2 cellular contexts compared by ENCODE assay signal in the genomic region with DNA sequence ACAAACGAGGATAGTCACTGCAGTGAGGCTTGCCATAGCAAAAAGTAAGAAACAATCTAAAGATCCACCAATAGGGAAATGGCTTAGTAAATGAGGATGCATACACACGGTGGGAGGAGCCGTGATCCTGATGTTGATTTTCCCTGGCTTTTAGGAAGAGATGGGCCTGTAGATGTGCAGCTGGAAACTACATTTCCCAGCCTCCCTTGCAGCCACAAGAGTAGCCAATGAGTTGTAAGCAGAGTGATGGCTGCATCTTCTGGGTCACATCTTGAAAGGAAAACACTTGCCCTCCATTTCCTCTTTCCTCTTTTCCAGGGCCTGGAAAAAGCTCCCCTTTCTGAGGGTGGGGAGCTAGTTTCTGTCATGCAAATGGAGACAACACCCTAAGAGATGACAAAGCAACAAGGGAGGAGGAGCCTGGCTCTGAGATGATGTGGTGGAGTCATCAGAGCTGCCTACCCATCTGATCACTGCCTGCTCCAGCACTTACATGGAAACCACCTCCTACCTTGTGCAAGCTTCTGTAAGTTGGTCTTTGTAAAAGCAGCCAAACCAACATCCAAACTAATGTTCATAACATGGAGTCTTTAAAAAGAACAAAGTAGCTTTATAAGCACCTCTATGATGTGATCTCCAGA.
TF ChIP-seq lines count a peak whose summit lies in the region.

No MANE protein-coding gene starts in this region.

TF ChIP-seq in SK-N-SH treated with all-trans-retinoic acid at 6 μM for 48 hours, 23 proteins besides CTCF, POLR2A, EP300 and RAD21 (continued from another document):
- TF ChIP-seq, protein P1, sequence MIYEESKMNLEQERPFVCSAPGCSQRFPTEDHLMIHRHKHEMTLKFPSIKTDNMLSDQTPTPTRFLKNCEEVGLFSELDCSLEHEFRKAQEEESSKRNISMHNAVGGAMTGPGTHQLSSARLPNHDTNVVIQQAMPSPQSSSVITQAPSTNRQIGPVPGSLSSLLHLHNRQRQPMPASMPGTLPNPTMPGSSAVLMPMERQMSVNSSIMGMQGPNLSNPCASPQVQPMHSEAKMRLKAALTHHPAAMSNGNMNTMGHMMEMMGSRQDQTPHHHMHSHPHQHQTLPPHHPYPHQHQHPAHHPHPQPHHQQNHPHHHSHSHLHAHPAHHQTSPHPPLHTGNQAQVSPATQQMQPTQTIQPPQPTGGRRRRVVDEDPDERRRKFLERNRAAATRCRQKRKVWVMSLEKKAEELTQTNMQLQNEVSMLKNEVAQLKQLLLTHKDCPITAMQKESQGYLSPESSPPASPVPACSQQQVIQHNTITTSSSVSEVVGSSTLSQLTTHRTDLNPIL (CRISPR knock-in tag; IDR thresholded peaks at IDR 0.05; ENCODE audit: low read depth): no peak
- TF ChIP-seq, protein P2, sequence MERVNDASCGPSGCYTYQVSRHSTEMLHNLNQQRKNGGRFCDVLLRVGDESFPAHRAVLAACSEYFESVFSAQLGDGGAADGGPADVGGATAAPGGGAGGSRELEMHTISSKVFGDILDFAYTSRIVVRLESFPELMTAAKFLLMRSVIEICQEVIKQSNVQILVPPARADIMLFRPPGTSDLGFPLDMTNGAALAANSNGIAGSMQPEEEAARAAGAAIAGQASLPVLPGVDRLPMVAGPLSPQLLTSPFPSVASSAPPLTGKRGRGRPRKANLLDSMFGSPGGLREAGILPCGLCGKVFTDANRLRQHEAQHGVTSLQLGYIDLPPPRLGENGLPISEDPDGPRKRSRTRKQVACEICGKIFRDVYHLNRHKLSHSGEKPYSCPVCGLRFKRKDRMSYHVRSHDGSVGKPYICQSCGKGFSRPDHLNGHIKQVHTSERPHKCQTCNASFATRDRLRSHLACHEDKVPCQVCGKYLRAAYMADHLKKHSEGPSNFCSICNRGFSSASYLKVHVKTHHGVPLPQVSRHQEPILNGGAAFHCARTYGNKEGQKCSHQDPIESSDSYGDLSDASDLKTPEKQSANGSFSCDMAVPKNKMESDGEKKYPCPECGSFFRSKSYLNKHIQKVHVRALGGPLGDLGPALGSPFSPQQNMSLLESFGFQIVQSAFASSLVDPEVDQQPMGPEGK (CRISPR knock-in tag; IDR thresholded peaks at IDR 0.05; ENCODE audit: borderline replicate concordance): no peak
TF ChIP-seq in SK-N-SH treated with all-trans-retinoic acid at 6 μM for 48 hours: peak in this region for 0.

TF ChIP-seq in SK-N-SH, 30 proteins besides CTCF, POLR2A, EP300 and RAD21 (continued from another document):
- TF ChIP-seq, protein P3, sequence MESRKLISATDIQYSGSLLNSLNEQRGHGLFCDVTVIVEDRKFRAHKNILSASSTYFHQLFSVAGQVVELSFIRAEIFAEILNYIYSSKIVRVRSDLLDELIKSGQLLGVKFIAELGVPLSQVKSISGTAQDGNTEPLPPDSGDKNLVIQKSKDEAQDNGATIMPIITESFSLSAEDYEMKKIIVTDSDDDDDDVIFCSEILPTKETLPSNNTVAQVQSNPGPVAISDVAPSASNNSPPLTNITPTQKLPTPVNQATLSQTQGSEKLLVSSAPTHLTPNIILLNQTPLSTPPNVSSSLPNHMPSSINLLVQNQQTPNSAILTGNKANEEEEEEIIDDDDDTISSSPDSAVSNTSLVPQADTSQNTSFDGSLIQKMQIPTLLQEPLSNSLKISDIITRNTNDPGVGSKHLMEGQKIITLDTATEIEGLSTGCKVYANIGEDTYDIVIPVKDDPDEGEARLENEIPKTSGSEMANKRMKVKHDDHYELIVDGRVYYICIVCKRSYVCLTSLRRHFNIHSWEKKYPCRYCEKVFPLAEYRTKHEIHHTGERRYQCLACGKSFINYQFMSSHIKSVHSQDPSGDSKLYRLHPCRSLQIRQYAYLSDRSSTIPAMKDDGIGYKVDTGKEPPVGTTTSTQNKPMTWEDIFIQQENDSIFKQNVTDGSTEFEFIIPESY (IDR thresholded peaks at IDR 0.05; ENCODE audit: borderline replicate concordance, low read depth): no peak
- no peak for TF ChIP-seq YY1 (IDR thresholded peaks at IDR 0.05; ENCODE audit: low read depth)
- TF ChIP-seq TCF12 (IDR thresholded peaks at IDR 0.05): no peak
- TF ChIP-seq ELF1 (IDR thresholded peaks at IDR 0.05): no peak
- no peak for TF ChIP-seq TEAD4 (IDR thresholded peaks at IDR 0.05; ENCODE audit: borderline replicate concordance, insufficient read depth)
- TF ChIP-seq JUND (IDR thresholded peaks at IDR 0.05): no peak
- TF ChIP-seq CHD2 (IDR thresholded peaks at IDR 0.05; ENCODE audit: low read length, partially characterized antibody): no peak
- TF ChIP-seq POLR2AphosphoS5 (IDR thresholded peaks at IDR 0.05; ENCODE audit: low read depth, low read length): no peak
- no peak for TF ChIP-seq NRF1 (IDR thresholded peaks at IDR 0.05; ENCODE audit: low read depth, low read length)
- TF ChIP-seq FOXM1 (IDR thresholded peaks at IDR 0.05; ENCODE audit: low read depth): no peak
- TF ChIP-seq, protein P4, sequence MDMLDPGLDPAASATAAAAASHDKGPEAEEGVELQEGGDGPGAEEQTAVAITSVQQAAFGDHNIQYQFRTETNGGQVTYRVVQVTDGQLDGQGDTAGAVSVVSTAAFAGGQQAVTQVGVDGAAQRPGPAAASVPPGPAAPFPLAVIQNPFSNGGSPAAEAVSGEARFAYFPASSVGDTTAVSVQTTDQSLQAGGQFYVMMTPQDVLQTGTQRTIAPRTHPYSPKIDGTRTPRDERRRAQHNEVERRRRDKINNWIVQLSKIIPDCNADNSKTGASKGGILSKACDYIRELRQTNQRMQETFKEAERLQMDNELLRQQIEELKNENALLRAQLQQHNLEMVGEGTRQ (IDR thresholded peaks at IDR 0.05; ENCODE audit: borderline replicate concordance, low read depth, low read length): no peak
- TF ChIP-seq, protein P5, sequence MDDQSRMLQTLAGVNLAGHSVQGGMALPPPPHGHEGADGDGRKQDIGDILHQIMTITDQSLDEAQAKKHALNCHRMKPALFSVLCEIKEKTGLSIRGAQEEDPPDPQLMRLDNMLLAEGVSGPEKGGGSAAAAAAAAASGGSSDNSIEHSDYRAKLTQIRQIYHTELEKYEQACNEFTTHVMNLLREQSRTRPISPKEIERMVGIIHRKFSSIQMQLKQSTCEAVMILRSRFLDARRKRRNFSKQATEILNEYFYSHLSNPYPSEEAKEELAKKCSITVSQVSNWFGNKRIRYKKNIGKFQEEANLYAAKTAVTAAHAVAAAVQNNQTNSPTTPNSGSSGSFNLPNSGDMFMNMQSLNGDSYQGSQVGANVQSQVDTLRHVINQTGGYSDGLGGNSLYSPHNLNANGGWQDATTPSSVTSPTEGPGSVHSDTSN (IDR thresholded peaks at IDR 0.05): no peak
- no peak for TF ChIP-seq SMC3 (IDR thresholded peaks at IDR 0.05; ENCODE audit: low read depth, low read length)
- no peak for TF ChIP-seq SIN3A (IDR thresholded peaks at IDR 0.05; ENCODE audit: borderline replicate concordance, low read depth, low read length)
- TF ChIP-seq FOXJ3 (CRISPR knock-in tag; IDR thresholded peaks at IDR 0.05): no peak
